Comparison of ENCODE assay signal across 32 cellular contexts in the genomic region with DNA sequence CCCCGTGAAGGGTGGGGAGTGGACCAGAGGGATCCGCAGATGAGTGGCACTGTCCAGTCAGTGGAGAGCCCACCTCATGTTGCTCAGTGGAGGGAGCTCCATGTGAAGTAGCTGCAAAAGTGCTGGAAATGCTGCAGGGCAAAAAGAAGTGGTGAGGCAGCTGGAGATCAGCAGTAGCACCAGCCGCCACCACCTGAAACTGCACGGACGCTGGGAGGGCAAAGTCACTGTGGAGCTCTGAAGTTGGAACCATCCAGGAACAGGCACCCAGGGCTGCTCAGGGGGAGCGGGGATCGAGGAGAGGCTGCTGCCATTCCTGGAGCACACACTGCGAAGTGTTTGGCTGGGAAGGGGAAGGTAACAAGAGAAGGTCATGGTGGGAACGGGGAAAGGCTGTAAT. TPM values are rescaled to one million over a fixed set of nuclear protein-coding genes. Genes with fewer than 3 reads are reported as not detected.
"Had no signal": no experiment of that assay in that cellular context is flagged by ENCODE, and none has a peak within 500 bp of the region (broad histone marks: within the 10 kb centered on the region; RNA-seq: fewer than 3 reads in every experiment).

No MANE protein-coding gene starts in this region.

- H3K36me3 Mint-ChIP-seq: activated CD8-positive, alpha-beta memory T cell treated with anti-CD3 and anti-CD28 coated beads, Interleukin-2, amount 10 ng/mL, durations not matched to agents 7 days and 5 days; activated naive CD4-positive, alpha-beta T cell treated with anti-CD3 and anti-CD28 coated beads, Interleukin-2, amount 10 ng/mL, durations not matched to agents 7 days and 5 days; activated naive CD8-positive, alpha-beta T cell; brain had no signal

- ATAC-seq: activated CD4-positive, alpha-beta T cell treated with anti-CD3 and anti-CD28 coated beads for 36 hours; activated CD8-positive, alpha-beta memory T cell treated with anti-CD3 and anti-CD28 coated beads, Interleukin-2, amount 10 ng/mL, durations not matched to agents 7 days and 5 days; activated naive CD8-positive, alpha-beta T cell treated with anti-CD3 and anti-CD28 coated beads, Interleukin-2, amount 50 U/mL, for 24 hours; K562; PC-3 had no signal

- H3K4me3 Mint-ChIP-seq: activated CD4-positive, alpha-beta memory T cell treated with anti-CD3 and anti-CD28 coated beads, Interleukin-2, amount 10 ng/mL, durations not matched to agents 7 days and 5 days; activated CD4-positive, alpha-beta T cell treated with anti-CD3 and anti-CD28 coated beads for 36 hours; activated CD8-positive, alpha-beta memory T cell treated with anti-CD3 and anti-CD28 coated beads, Interleukin-2, amount 10 ng/mL, durations not matched to agents 7 days and 5 days; activated naive CD4-positive, alpha-beta T cell treated with anti-CD3 and anti-CD28 coated beads, Interleukin-2, amount 10 ng/mL, durations not matched to agents 7 days and 5 days; activated naive CD8-positive, alpha-beta T cell; activated naive CD8-positive, alpha-beta T cell treated with anti-CD3 and anti-CD28 coated beads, Interleukin-2, amount 50 U/mL, for 24 hours; brain; T-helper 1 cell treated with Interleukin-12 subunit alpha and Interleukin-12 subunit beta and Interleukin-4 antibody, amounts not matched to agents 30 μg/mL and 1 μg/mL, for 36 hours; T-helper 2 cell treated with Interferon-gamma antibody and Interleukin-4, amounts not matched to agents 5 μg/mL and 100 μg/mL, for 36 hours had no signal

- DNase-seq: activated CD4-positive, alpha-beta memory T cell treated with anti-CD3 and anti-CD28 coated beads, Interleukin-2, amount 10 ng/mL, durations not matched to agents 7 days and 5 days; activated CD4-positive, alpha-beta T cell treated with anti-CD3 and anti-CD28 coated beads for 36 hours; activated CD4-positive, alpha-beta T cell treated with anti-CD3 and anti-CD28 coated beads, Interleukin-2, amount 50 U/mL, for 1 hour; activated CD8-positive, alpha-beta memory T cell treated with anti-CD3 and anti-CD28 coated beads for 24 hours; activated CD8-positive, alpha-beta memory T cell treated with anti-CD3 and anti-CD28 coated beads, Interleukin-2, amount 10 ng/mL, durations not matched to agents 7 days and 5 days; activated CD8-positive, alpha-beta memory T cell treated with anti-CD3 and anti-CD28 coated beads, Interleukin-2, amount 50 U/mL, for 48 hours; activated effector memory CD4-positive, alpha-beta T cell treated with Interleukin-2 at 50 U/mL for 16 hours; activated naive CD4-positive, alpha-beta T cell treated with anti-CD3 and anti-CD28 coated beads, Interleukin-2, amount 10 ng/mL, durations not matched to agents 7 days and 5 days; activated naive CD8-positive, alpha-beta T cell treated with anti-CD3 and anti-CD28 coated beads, Interleukin-2, amount 50 U/mL, for 24 hours; activated T-cell treated with anti-CD3 and anti-CD28 coated beads, Interleukin-2, amount 50 U/mL, for 48 hours; anterior cingulate cortex; central memory CD4-positive, alpha-beta T cell; NCI-H1048; NCI-H1436 treated with DMSO at 0.1 percent for 48 hours; NCI-H1694 treated with DMSO at 0.1 percent for 48 hours; NCI-H2029; NCI-H2171; NCI-H510A; NCI-H526; NCI-H748 treated with DMSO at 0.1 percent for 48 hours; NK-92 treated with Interleukin-12 subunit alpha and Interleukin-12 subunit beta, amount 100 ng/mL, for 24 hours; PC-3; Peyer's patch; RPMI8226; SHP77 treated with DMSO at 0.1 percent for 48 hours; SK-N-SH had no signal

- H3K9ac ChIP-seq: SK-N-SH had no signal

- H3K9me3 Mint-ChIP-seq: activated CD4-positive, alpha-beta memory T cell treated with anti-CD3 and anti-CD28 coated beads, Interleukin-2, amount 10 ng/mL, durations not matched to agents 7 days and 5 days; activated naive CD4-positive, alpha-beta T cell treated with anti-CD3 and anti-CD28 coated beads, Interleukin-2, amount 10 ng/mL, durations not matched to agents 7 days and 5 days; activated naive CD8-positive, alpha-beta T cell treated with anti-CD3 and anti-CD28 coated beads, Interleukin-2, amount 50 U/mL, for 24 hours; T-helper 1 cell treated with Interleukin-12 subunit alpha and Interleukin-12 subunit beta and Interleukin-4 antibody, amounts not matched to agents 30 μg/mL and 1 μg/mL, for 36 hours; T-helper 2 cell treated with Interferon-gamma antibody and Interleukin-4, amounts not matched to agents 5 μg/mL and 100 μg/mL, for 36 hours had no signal

- H3K27me3 ChIP-seq: Peyer's patch had no signal

- H3K36me3 ChIP-seq: Peyer's patch, SJSA1 had no signal

- H3K27ac ChIP-seq: Peyer's patch, SJSA1 had no signal

- H3K4me3 ChIP-seq: K562, Peyer's patch, SJSA1 had no signal

- H3K9me3 ChIP-seq: Peyer's patch, SJSA1, SK-N-SH had no signal

- H3K4me1 Mint-ChIP-seq: activated CD4-positive, alpha-beta memory T cell treated with anti-CD3 and anti-CD28 coated beads, Interleukin-2, amount 10 ng/mL, durations not matched to agents 7 days and 5 days; activated CD4-positive, alpha-beta T cell treated with anti-CD3 and anti-CD28 coated beads for 36 hours; activated CD8-positive, alpha-beta memory T cell treated with anti-CD3 and anti-CD28 coated beads, Interleukin-2, amount 10 ng/mL, durations not matched to agents 7 days and 5 days; activated naive CD4-positive, alpha-beta T cell treated with anti-CD3 and anti-CD28 coated beads, Interleukin-2, amount 10 ng/mL, durations not matched to agents 7 days and 5 days; activated naive CD8-positive, alpha-beta T cell treated with anti-CD3 and anti-CD28 coated beads, Interleukin-2, amount 50 U/mL, for 24 hours; brain had no signal

- H3K4me1 ChIP-seq: Peyer's patch, SJSA1 had no signal

- H3K27ac Mint-ChIP-seq: activated CD4-positive, alpha-beta memory T cell treated with anti-CD3 and anti-CD28 coated beads, Interleukin-2, amount 10 ng/mL, durations not matched to agents 7 days and 5 days; activated CD4-positive, alpha-beta T cell treated with anti-CD3 and anti-CD28 coated beads for 36 hours; activated CD8-positive, alpha-beta memory T cell treated with anti-CD3 and anti-CD28 coated beads, Interleukin-2, amount 10 ng/mL, durations not matched to agents 7 days and 5 days; activated naive CD4-positive, alpha-beta T cell treated with anti-CD3 and anti-CD28 coated beads, Interleukin-2, amount 10 ng/mL, durations not matched to agents 7 days and 5 days; activated naive CD8-positive, alpha-beta T cell; activated naive CD8-positive, alpha-beta T cell treated with anti-CD3 and anti-CD28 coated beads, Interleukin-2, amount 50 U/mL, for 24 hours; brain; T-helper 1 cell treated with Interleukin-12 subunit alpha and Interleukin-12 subunit beta and Interleukin-4 antibody, amounts not matched to agents 30 μg/mL and 1 μg/mL, for 36 hours; T-helper 2 cell treated with Interferon-gamma antibody and Interleukin-4, amounts not matched to agents 5 μg/mL and 100 μg/mL, for 36 hours had no signal

RNA-seq across cellular contexts. Expression of a gene that starts 6.4 kb away (rescaled TPM):
- total RNA-seq: activated CD4-positive, alpha-beta memory T cell treated with anti-CD3 and anti-CD28 coated beads, Interleukin-2, amount 10 ng/mL, durations not matched to agents 7 days and 5 days; activated CD8-positive, alpha-beta memory T cell treated with anti-CD3 and anti-CD28 coated beads, Interleukin-2, amount 10 ng/mL, durations not matched to agents 7 days and 5 days; PC-3; SJSA1 had no signal
- polyA plus RNA-seq: SK-N-SH had no signal
